Comparison of ENCODE assay signal across 20 cellular contexts in genomic region chr4:77501851-77502250, GRCh38.
"Had no signal": no experiment of that assay in that cellular context is flagged by ENCODE, and none has a peak within 500 bp of the region (broad histone marks: within the 10 kb centered on the region; RNA-seq: fewer than 3 reads in every experiment).

No MANE protein-coding gene starts in this region.

- H3K36me3 ChIP-seq: adrenal gland, cardiac muscle cell, left ventricle myocardium inferior, upper lobe of right lung had no signal

- H3K27ac Mint-ChIP-seq: activated naive CD4-positive, alpha-beta T cell treated with anti-CD3 and anti-CD28 coated beads, Interleukin-2, amount 50 U/mL, for 72 hours; effector memory CD8-positive, alpha-beta T cell; nephron progenitor cell had no signal

- H3K9me3 ChIP-seq: adrenal gland, left ventricle myocardium inferior, upper lobe of right lung had no signal

- H3K4me1 ChIP-seq: adrenal gland, foreskin keratinocyte, left ventricle myocardium inferior, upper lobe of right lung had no signal

- H3K4me3 ChIP-seq: adrenal gland, cardiac muscle cell, left ventricle myocardium inferior, upper lobe of right lung had no signal

- ATAC-seq: activated naive CD4-positive, alpha-beta T cell treated with anti-CD3 and anti-CD28 coated beads, Interleukin-2, amount 50 U/mL, for 72 hours; effector memory CD8-positive, alpha-beta T cell; foreskin keratinocyte; upper lobe of right lung had no signal

- H3K27me3 ChIP-seq: adrenal gland, cardiac muscle cell, upper lobe of right lung had no signal

- DNase-seq: activated CD4-positive, CD25-positive, alpha-beta regulatory T cell treated with anti-CD3 and anti-CD28 coated beads, Interleukin-2, amount 50 U/mL, for 72 hours; activated gamma-delta T cell treated with Interleukin-2 at 50 U/mL for 16 hours; adrenal gland; dermis blood vessel endothelial cell; effector memory CD8-positive, alpha-beta T cell; foreskin keratinocyte; hypothalamus; islet precursor cell; left ventricle myocardium inferior; mammary epithelial cell; midbrain; nephron progenitor cell; stimulated activated CD4-positive, alpha-beta T cell treated with anti-CD3 and anti-CD28 coated beads, Interleukin-12 subunit alpha, Interleukin-12 subunit beta, amount 100 ng/mL, for 4 hours; stimulated activated CD4-positive, alpha-beta T cell treated with anti-CD3 and anti-CD28 coated beads, Interleukin-1b, Interleukin-23, amount 100 ng/mL, for 48 hours; stimulated activated CD8-positive, alpha-beta memory T cell treated with anti-CD3 and anti-CD28 coated beads, Interleukin-4, amount 100 ng/mL, for 48 hours; stimulated activated naive CD4-positive, alpha-beta T cell; upper lobe of right lung had no signal

- H3K27ac ChIP-seq: adrenal gland, cardiac muscle cell, foreskin keratinocyte, left ventricle myocardium inferior, upper lobe of right lung, VCaP had no signal

- H3K36me3 Mint-ChIP-seq: activated naive CD4-positive, alpha-beta T cell treated with anti-CD3 and anti-CD28 coated beads, Interleukin-2, amount 50 U/mL, for 72 hours had no signal

- H3K27me3 Mint-ChIP-seq: effector memory CD8-positive, alpha-beta T cell had no signal

- H3K9me3 Mint-ChIP-seq: effector memory CD8-positive, alpha-beta T cell had no signal

- H3K4me3 Mint-ChIP-seq: effector memory CD8-positive, alpha-beta T cell; nephron progenitor cell had no signal
